In genomic region chr11:126886085-126886484, GRCh38 we compare ENCODE assay signal across 27 cellular contexts.
"Had no signal": no experiment of that assay in that cellular context is flagged by ENCODE, and none has a peak within 500 bp of the region (broad histone marks: within the 10 kb centered on the region; RNA-seq: fewer than 3 reads in every experiment).

No MANE protein-coding gene starts in this region.

- ATAC-seq: effector memory CD8-positive, alpha-beta T cell; esophagus mucosa; foreskin keratinocyte; gastrocnemius medialis; gastroesophageal sphincter had no signal

- H3K9me3 Mint-ChIP-seq: dendritic cell treated with granulocyte-macrophage colony-stimulating factor and Interleukin-4, amounts not matched to agents 40 ng/mL and 50 ng/mL, for 4 days; effector memory CD8-positive, alpha-beta T cell; endodermal cell had no signal

- H3K36me3 ChIP-seq: colonic mucosa, esophagus muscularis mucosa, esophagus squamous epithelium, gastrocnemius medialis, gastroesophageal sphincter, heart left ventricle had no signal

- FAIRE-seq: colon, endometrium, endothelial cell of umbilical vein, frontal cortex had no signal

- H3K27me3 Mint-ChIP-seq: dendritic cell treated with granulocyte-macrophage colony-stimulating factor and Interleukin-4, amounts not matched to agents 40 ng/mL and 50 ng/mL, for 4 days had no signal

- H3K27ac ChIP-seq: colonic mucosa, coronary artery, dorsolateral prefrontal cortex, epithelial cell of prostate, esophagus muscularis mucosa, esophagus squamous epithelium, foreskin keratinocyte, gastrocnemius medialis, gastroesophageal sphincter, heart left ventricle had no signal

- H3K4me1 ChIP-seq: colonic mucosa, esophagus muscularis mucosa, esophagus squamous epithelium, foreskin keratinocyte, gastrocnemius medialis, gastroesophageal sphincter, heart left ventricle had no signal

- DNase-seq: colonic mucosa; cortex of kidney; dermis blood vessel endothelial cell; dorsolateral prefrontal cortex; effector CD4-positive, alpha-beta T cell; effector CD8-positive, alpha-beta T cell; effector memory CD4-positive, alpha-beta T cell; effector memory CD8-positive, alpha-beta T cell; endodermal cell; erythroblast; esophagus squamous epithelium; foreskin fibroblast; foreskin keratinocyte; gastrocnemius medialis; glutamatergic neuron; head of caudate nucleus; heart left ventricle had no signal

- H3K4me3 ChIP-seq: colonic mucosa, coronary artery, dorsolateral prefrontal cortex, esophagus muscularis mucosa, esophagus squamous epithelium, gastrocnemius medialis, gastroesophageal sphincter, heart left ventricle had no signal

- H3K4me3 Mint-ChIP-seq: dendritic cell treated with granulocyte-macrophage colony-stimulating factor and Interleukin-4, amounts not matched to agents 40 ng/mL and 50 ng/mL, for 4 days; effector memory CD8-positive, alpha-beta T cell; endodermal cell had no signal

- H3K9me3 ChIP-seq: colonic mucosa, esophagus muscularis mucosa, esophagus squamous epithelium, gastrocnemius medialis, gastroesophageal sphincter, heart left ventricle had no signal

- H3K27ac Mint-ChIP-seq: dendritic cell treated with granulocyte-macrophage colony-stimulating factor and Interleukin-4, amounts not matched to agents 40 ng/mL and 50 ng/mL, for 4 days; effector memory CD8-positive, alpha-beta T cell; endodermal cell had no signal

- H3K27me3 ChIP-seq: colonic mucosa, dorsolateral prefrontal cortex, esophagus squamous epithelium, foreskin keratinocyte, gastrocnemius medialis, heart left ventricle had no signal
